22 cellular contexts compared by ENCODE assay signal in genomic region chr10:61878411-61879051, GRCh38.
"Had no signal": no experiment of that assay in that cellular context is flagged by ENCODE, and none has a peak within 500 bp of the region (broad histone marks: within the 10 kb centered on the region; RNA-seq: fewer than 3 reads in every experiment).

No MANE protein-coding gene starts in this region.

- DNase-seq: activated CD4-positive, alpha-beta T cell treated with anti-CD3 and anti-CD28 coated beads for 1 hour; activated CD4-positive, alpha-beta T cell treated with anti-CD3 and anti-CD28 coated beads, Interleukin-2, amount 50 U/mL, for 4 hours; activated CD8-positive, alpha-beta memory T cell treated with anti-CD3 and anti-CD28 coated beads for 24 hours; activated CD8-positive, alpha-beta memory T cell treated with anti-CD3 and anti-CD28 coated beads, Interleukin-2, amount 50 U/mL, for 4 hours; activated naive CD4-positive, alpha-beta T cell treated with Interleukin-2 at 50 U/mL for 16 hours; activated T-cell treated with anti-CD3 and anti-CD28 coated beads, Interleukin-2, amount 50 U/mL, for 4 hours; body of pancreas; effector CD4-positive, alpha-beta T cell; heart right ventricle; kidney; left ventricle myocardium inferior; naive thymus-derived CD8-positive, alpha-beta T cell; ovary; psoas muscle; right cardiac atrium; stimulated activated CD4-positive, alpha-beta T cell treated with anti-CD3 and anti-CD28 coated beads, Interleukin-12 subunit alpha, Interleukin-12 subunit beta, amount 100 ng/mL, for 4 hours; stimulated activated CD4-positive, alpha-beta T cell treated with anti-CD3 and anti-CD28 coated beads, Interleukin-4, amount 100 ng/mL, for 4 hours; stimulated activated naive CD8-positive, alpha-beta T cell treated with anti-CD3 and anti-CD28 coated beads, Interleukin-15, amount 100 ng/mL, for 72 hours; T-cell; tibial artery had no signal

- H3K27me3 ChIP-seq: body of pancreas, neutrophil, ovary, tibial artery had no signal

- H3K27ac Mint-ChIP-seq: naive thymus-derived CD8-positive, alpha-beta T cell; stimulated activated naive CD8-positive, alpha-beta T cell treated with anti-CD3 and anti-CD28 coated beads, Interleukin-15, amount 100 ng/mL, for 72 hours; T-cell; T-helper 2 cell treated with Interferon-gamma antibody and Interleukin-4, amounts not matched to agents 5 μg/mL and 100 μg/mL, for 36 hours had no signal

- ATAC-seq: activated T-cell treated with anti-CD3 and anti-CD28 coated beads, Interleukin-2, amount 50 U/mL, for 4 hours; body of pancreas; heart right ventricle; naive thymus-derived CD8-positive, alpha-beta T cell; psoas muscle; right cardiac atrium; stimulated activated naive CD8-positive, alpha-beta T cell treated with anti-CD3 and anti-CD28 coated beads, Interleukin-15, amount 100 ng/mL, for 72 hours; T-cell had no signal

- H3K27ac ChIP-seq: body of pancreas, heart right ventricle, left ventricle myocardium inferior, neutrophil, ovary, psoas muscle, tibial artery had no signal

- H3K4me1 ChIP-seq: body of pancreas, heart right ventricle, left ventricle myocardium inferior, psoas muscle, tibial artery had no signal

- H3K4me3 Mint-ChIP-seq: activated T-cell treated with anti-CD3 and anti-CD28 coated beads, Interleukin-2, amount 50 U/mL, for 4 hours; naive thymus-derived CD8-positive, alpha-beta T cell; stimulated activated naive CD8-positive, alpha-beta T cell treated with anti-CD3 and anti-CD28 coated beads, Interleukin-15, amount 100 ng/mL, for 72 hours; T-cell; T-helper 2 cell treated with Interferon-gamma antibody and Interleukin-4, amounts not matched to agents 5 μg/mL and 100 μg/mL, for 36 hours had no signal

- H3K4me3 ChIP-seq: body of pancreas, heart right ventricle, left ventricle myocardium inferior, ovary, psoas muscle, tibial artery had no signal

- H3K36me3 Mint-ChIP-seq: naive thymus-derived CD8-positive, alpha-beta T cell had no signal

- H3K9me3 Mint-ChIP-seq: activated T-cell treated with anti-CD3 and anti-CD28 coated beads, Interleukin-2, amount 50 U/mL, for 4 hours; naive thymus-derived CD8-positive, alpha-beta T cell; stimulated activated naive CD8-positive, alpha-beta T cell treated with anti-CD3 and anti-CD28 coated beads, Interleukin-15, amount 100 ng/mL, for 72 hours; T-cell; T-helper 2 cell treated with Interferon-gamma antibody and Interleukin-4, amounts not matched to agents 5 μg/mL and 100 μg/mL, for 36 hours had no signal

- H3K36me3 ChIP-seq: heart right ventricle, left ventricle myocardium inferior, neutrophil, ovary, tibial artery had no signal

- H3K9me3 ChIP-seq: body of pancreas, heart right ventricle, left ventricle myocardium inferior, neutrophil, ovary, psoas muscle, tibial artery had no signal
